Comparison of ENCODE assay signal across 21 cellular contexts in the genomic region with DNA sequence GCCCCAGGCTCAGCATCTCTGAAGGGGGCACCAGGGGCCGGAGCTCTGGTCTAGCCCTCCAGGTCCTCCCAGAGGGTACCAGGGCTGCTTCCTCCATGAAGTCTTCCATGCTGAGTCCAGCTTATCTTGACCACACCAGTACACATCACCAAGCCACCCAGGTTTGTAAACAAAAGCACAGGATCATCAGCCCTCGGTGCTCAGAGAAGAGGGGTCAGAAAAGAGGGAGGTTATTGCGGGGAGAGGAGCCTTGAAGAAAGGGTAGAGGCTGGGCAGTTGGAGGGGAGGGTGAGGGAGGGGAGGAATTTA. TPM values are rescaled to one million over a fixed set of nuclear protein-coding genes. Genes with fewer than 3 reads are reported as not detected.
DNase-seq lines count a peak whose midpoint lies in the region; ATAC-seq, FAIRE-seq and TF ChIP-seq lines count a peak whose summit lies in the region.
"Had no signal": no experiment of that assay in that cellular context is flagged by ENCODE, and none has a peak within 500 bp of the region (broad histone marks: within the 10 kb centered on the region; RNA-seq: fewer than 3 reads in every experiment).

No MANE protein-coding gene starts in this region.

- 89 to 91% methylated on average over 3 of the region's 3 CpGs for WGBS in heart right ventricle, 2 donors
- 8% methylated on average over 2 of the region's 3 CpGs for WGBS in K562 (ENCODE audit: insufficient coverage, low coverage, missing lambda C conversion rate)
- WGBS in neuronal stem cell (ENCODE audit: extremely low coverage in 2 of 2, insufficient read length in 2 of 2, insufficient replicate concordance in 1 of 2), 2 donors, result no CpG with 5 or more reads among the region's 3 CpGs
- WGBS in transverse colon (ENCODE audit: low coverage in 1 of 2), 2 donors, result 83 to 100% methylated on average over 1 to 3 of the region's 3 CpGs
- 90 to 94% (median 93%) methylated on average over 3 of the region's 3 CpGs for WGBS in psoas muscle, 3 donors

- H3K27me3 ChIP-seq in left ventricle myocardium inferior (ENCODE audit: low read depth) (no peaks in the 10 kb centered on the region), heart right ventricle (peaks cover 0 to 6% (median 0%) of the 10 kb centered on the region in 7 donors), K562 (ENCODE audit: control insufficient read depth in 2 of 2, insufficient read depth in 2 of 2, low read length in 2 of 2) (no peaks in the 10 kb centered on the region), neuronal stem cell (ENCODE audit: control insufficient read depth in 3 of 3, insufficient read depth in 3 of 3, low read depth in 1 of 3, low read length in 3 of 3) (peaks cover 0 to 11% (median 0%) of the 10 kb centered on the region in 3 experiments), transverse colon (peaks cover 3% of the 10 kb centered on the region), psoas muscle (ENCODE audit: insufficient read depth in 3 of 3, low read length in 2 of 3) (no peaks in the 10 kb centered on the region), tibial artery (no peaks in the 10 kb centered on the region)
- H3K27me3 ChIP-seq: BE2C had no signal

- no peaks in the 10 kb centered on the region for H3K79me2 ChIP-seq in K562 (ENCODE audit: control insufficient read depth, insufficient read depth, low read length)

- no peak overlapping the region for H3K4ac ChIP-seq in neuronal stem cell (ENCODE audit: low read length)

- no peak for TF ChIP-seq EP300 in K562 (IDR thresholded peaks at IDR 0.05; ENCODE audit: low read length)
- TF ChIP-seq EP300 in transverse colon (IDR thresholded peaks at IDR 0.05; ENCODE audit: low read depth), result no peak

- ATAC-seq in heart right ventricle (no peak), K562 (no peak), psoas muscle (no peak)
- ATAC-seq: A549, HepG2 had no signal

- no peak overlapping the region for H2BK120ac ChIP-seq in neuronal stem cell (ENCODE audit: low read depth, low read length)

- H3K9me3 ChIP-seq in left ventricle myocardium inferior (replicated peaks), result no peaks in the 10 kb centered on the region
- H3K9me3 ChIP-seq in heart right ventricle, result no peaks in the 10 kb centered on the region
- no peaks in the 10 kb centered on the region for H3K9me3 ChIP-seq in K562 (replicated peaks; ENCODE audit: control insufficient read depth, insufficient read depth, low read depth, low read length)
- H3K9me3 ChIP-seq in neuronal stem cell (replicated peaks in 1 of 2; ENCODE audit: control insufficient read depth in 2 of 2, insufficient read depth in 1 of 2, low read depth in 1 of 2, low read length in 2 of 2), result no peaks in the 10 kb centered on the region
- no peaks in the 10 kb centered on the region for H3K9me3 ChIP-seq in transverse colon
- H3K9me3 ChIP-seq in psoas muscle, result no peaks in the 10 kb centered on the region
- no peaks in the 10 kb centered on the region for H3K9me3 ChIP-seq in tibial artery
- H3K9me3 ChIP-seq: BE2C had no signal

- no peak overlapping the region for H2AFZ ChIP-seq in K562 (ENCODE audit: low read depth, low read length)
- no peak overlapping the region for H2AFZ ChIP-seq in neuronal stem cell (ENCODE audit: low read length)

- no peak overlapping the region for H3K23ac ChIP-seq in neuronal stem cell (ENCODE audit: low read depth, low read length, poor library complexity)

- H3K18ac ChIP-seq in neuronal stem cell (ENCODE audit: low read length), result peak overlapping the region; percentile 46

- no peak for TF ChIP-seq RAD21 in K562 (CRISPR knock-in tag; conservative IDR thresholded peaks at IDR 0.05 in 1 of 2, IDR thresholded peaks at IDR 0.05 in 1 of 2)

- H2AK5ac ChIP-seq in neuronal stem cell (ENCODE audit: low read depth, low read length), result no peak overlapping the region

- DNase-seq in left ventricle myocardium inferior, result no peak
- DNase-seq in heart right ventricle, result no peak
- DNase-seq in K562 (ENCODE audit: extremely low read depth in 1 of 4, low spot score in 3 of 4), result peak in 2 of 4 experiments; percentile 9 to 10
- no peak for DNase-seq in neuronal stem cell (ENCODE audit: low spot score)
- no peak for DNase-seq in transverse colon
- no peak for DNase-seq in psoas muscle
- DNase-seq in activated effector memory CD4-positive, alpha-beta T cell treated with Interleukin-2 at 50 U/mL for 16 hours, result no peak
- no peak for DNase-seq in tibial artery
- DNase-seq: BE2C; CD4-positive, alpha-beta memory T cell; DND-41; GF-D8; HCEC 1CT; HFFc6 had no signal

- H3K4me1 ChIP-seq in left ventricle myocardium inferior (peaks cover 65% of the 10 kb centered on the region), heart right ventricle (peaks cover 7 to 64% (median 32%) of the 10 kb centered on the region in 9 donors), K562 (replicated peaks in 1 of 2; ENCODE audit: control insufficient read depth in 2 of 2, insufficient read depth in 2 of 2, low read length in 2 of 2) (peaks cover 0 to 36% of the 10 kb centered on the region in 2 experiments; a peak in 3 of 5 replicates), neuronal stem cell (ENCODE audit: control insufficient read depth in 2 of 2, insufficient read depth in 1 of 2, low read depth in 1 of 2, low read length in 2 of 2) (peaks cover 0 to 11% of the 10 kb centered on the region in 2 donors), transverse colon (peaks cover 2 to 32% (median 27%) of the 10 kb centered on the region in 4 donors), psoas muscle (peaks cover 16% of the 10 kb centered on the region), tibial artery (peaks cover 0 to 8% (median 3%) of the 10 kb centered on the region in 4 donors)
- H3K4me1 ChIP-seq: BE2C had no signal

- TF ChIP-seq POLR2A in K562 (conservative IDR thresholded peaks at IDR 0.05) (no peak), transverse colon (IDR thresholded peaks at IDR 0.05) (no peak)

- in situ Hi-C loops in K562 (cut with MboI), result no loop called here
- in situ Hi-C loops in transverse colon (cut with MboI; ENCODE audit: low pct_ligation_motif_present in 1 of 4, low pct_unique_long_range_greater_than_20kb in 1 of 4, low sequenced_read_pairs in 3 of 4), result no loop called here

- H4K20me1 ChIP-seq in K562 (replicated peaks; ENCODE audit: control insufficient read depth, insufficient read depth, low read length), result no peaks in the 10 kb centered on the region

- BruUV-seq in K562 (replicated peaks; lab: Mats Ljungman, UMichigan), result no TSS peak

- no peak overlapping the region for H2BK15ac ChIP-seq in neuronal stem cell (ENCODE audit: low read length)

- no peak overlapping the region for H3K4me2 ChIP-seq in K562 (ENCODE audit: insufficient read depth, low read length)
- no peak overlapping the region for H3K4me2 ChIP-seq in neuronal stem cell (ENCODE audit: insufficient read depth, low read length, poor library complexity, severe bottlenecking)
- H3K4me2 ChIP-seq: A549 had no signal

- H2BK5ac ChIP-seq in neuronal stem cell (ENCODE audit: low read length), result no peak overlapping the region

- no peak overlapping the region for H4K91ac ChIP-seq in neuronal stem cell (ENCODE audit: low read depth, low read length, poor library complexity)

- H3K4me3 ChIP-seq in left ventricle myocardium inferior (no peak overlapping the region), heart right ventricle (no peak overlapping the region), K562 (no peak overlapping the region), neuronal stem cell (ENCODE audit: low read length in 2 of 2) (no peak overlapping the region), transverse colon (no peak overlapping the region), psoas muscle (no peak overlapping the region), tibial artery (no peak overlapping the region)
- H3K4me3 ChIP-seq: A549 had no signal

- H4K8ac ChIP-seq in neuronal stem cell (ENCODE audit: low read depth, low read length), result no peak overlapping the region

- intact Hi-C loops in left ventricle myocardium inferior (cut with micrococcal nuclease) (loop anchor here (10.0 kb wide), 1 partner anchor 121 kb away; no protein-coding TSS in a partner anchor), heart right ventricle (cut with DNase I) (loop anchor here in 6 of 10 donors (5.0 to 10.0 kb wide), 5 partner anchors 37 to 191 kb away; a partner anchor contains a TSS), K562 (cut with micrococcal nuclease) (no loop called here), transverse colon (cut with DNase I; ENCODE audit: low total_unique reads) (no loop called here), psoas muscle (cut with DNase I) (no loop called here), tibial artery (cut with DNase I; ENCODE audit: low total_unique reads) (no loop called here)

- no peaks in the 10 kb centered on the region for H3K9me1 ChIP-seq in K562 (ENCODE audit: control insufficient read depth, insufficient read depth, low read length)

- POLR2A ChIA-PET in K562 (lab: Yijun Ruan, JAX), result interaction anchor here (0.6 to 1.1 kb wide), 3 partner anchors 20 to 38 kb away, joined by 3 to 4 read pairs (median 3); no protein-coding TSS in a partner anchor

- CTCF ChIA-PET in K562 (lab: Yijun Ruan, JAX; ENCODE audit: low intra/inter-chr PET ratio), result no interaction called here

- H3K27ac ChIP-seq in left ventricle myocardium inferior (replicated peaks), result peak overlapping the region; percentile 71
- peak overlapping the region in 2 of 10 donors; percentile 1 to 30 for H3K27ac ChIP-seq in heart right ventricle
- no peak overlapping the region for H3K27ac ChIP-seq in K562 (ENCODE audit: extremely low read depth, low read depth, low read length)
- H3K27ac ChIP-seq in neuronal stem cell (replicated peaks; ENCODE audit: low read length), result no peak overlapping the region
- peak overlapping the region in 3 of 4 donors; percentile 25 to 82 (median 78) for H3K27ac ChIP-seq in transverse colon
- no peak overlapping the region for H3K27ac ChIP-seq in psoas muscle
- no peak overlapping the region for H3K27ac ChIP-seq in tibial artery
- H3K27ac ChIP-seq: A549, C4-2B had no signal

- H3K9ac ChIP-seq in K562 (ENCODE audit: insufficient read depth in 1 of 2, low read depth in 2 of 2, low read length in 2 of 2) (no peak overlapping the region), neuronal stem cell (ENCODE audit: low read depth, low read length, poor library complexity) (no peak overlapping the region)

- no peak for TF ChIP-seq CTCF in left ventricle myocardium inferior (IDR thresholded peaks at IDR 0.05; ENCODE audit: borderline replicate concordance)
- TF ChIP-seq CTCF in heart right ventricle (IDR thresholded peaks at IDR 0.05), result no peak
- TF ChIP-seq CTCF in K562 (IDR thresholded peaks at IDR 0.05 in 2 of 3, conservative IDR thresholded peaks at IDR 0.05 in 1 of 3; ENCODE audit: insufficient read depth in 2 of 3, low read depth in 1 of 3, low read length in 3 of 3), result no peak
- TF ChIP-seq CTCF in transverse colon (IDR thresholded peaks at IDR 0.05), result no peak
- no peak for TF ChIP-seq CTCF in psoas muscle (IDR thresholded peaks at IDR 0.05)
- no peak for TF ChIP-seq CTCF in tibial artery (IDR thresholded peaks at IDR 0.05)

- H2BK12ac ChIP-seq in neuronal stem cell (ENCODE audit: low read length), result no peak overlapping the region

- no peaks in the 10 kb centered on the region for H3K79me1 ChIP-seq in neuronal stem cell (ENCODE audit: low read depth, low read length)

- H3K14ac ChIP-seq in neuronal stem cell (ENCODE audit: low read length), result no peak overlapping the region

- FAIRE-seq in K562 (lab: Jason Lieb, UNC), result no peak
- FAIRE-seq: A549, GM19239, H1, HepG2, HTR-8/SVneo had no signal

- H3K36me3 ChIP-seq in left ventricle myocardium inferior, result no peaks in the 10 kb centered on the region
- H3K36me3 ChIP-seq in heart right ventricle, result no peaks in the 10 kb centered on the region
- H3K36me3 ChIP-seq in K562 (ENCODE audit: control insufficient read depth, insufficient read depth, low read length), result no peaks in the 10 kb centered on the region
- H3K36me3 ChIP-seq in neuronal stem cell (replicated peaks in 1 of 2; ENCODE audit: control insufficient read depth in 2 of 2, insufficient read depth in 2 of 2, low read length in 2 of 2), result no peaks in the 10 kb centered on the region
- no peaks in the 10 kb centered on the region for H3K36me3 ChIP-seq in transverse colon
- H3K36me3 ChIP-seq in psoas muscle (ENCODE audit: insufficient read depth in 1 of 2, low read depth in 1 of 2), result no peaks in the 10 kb centered on the region
- no peaks in the 10 kb centered on the region for H3K36me3 ChIP-seq in tibial artery
- H3K36me3 ChIP-seq: BE2C had no signal

RNA-seq across cellular contexts. Expression of a gene that starts 23.9 kb away (rescaled TPM):
- total RNA-seq in left ventricle myocardium inferior, result 253 TPM
- 100 to 1,000 TPM; 101 to 274 (median 171) TPM for total RNA-seq in heart right ventricle
- polyA plus RNA-seq in heart right ventricle, result 100 to 1,000 TPM; 211 to 245 TPM
- total RNA-seq in K562 (2011; cell fraction: chromatin; rRNA removed; ENCODE audit: low replicate concordance), result 3.5 and 8.8 TPM in 2 replicates
- 9.5 and 9.6 TPM in 2 replicates for total RNA-seq in K562 (2011; cell fraction: nucleolus; rRNA removed)
- 8.4 and 15.0 TPM in 2 replicates for total RNA-seq in K562 (2011; cell fraction: nucleoplasm; rRNA removed)
- total RNA-seq in K562 (2014; rRNA removed), result 3.1 and 9.0 TPM in 2 replicates
- total RNA-seq in K562 (2014; rRNA removed; fragmentation: Illumina TruSeq; extraction: Trizol), result 2.8 and 4.1 TPM in 2 replicates
- total RNA-seq in K562 (2015; rRNA removed; fragmentation: Illumina TruSeq; extraction: Trizol), result 3.6 and 4.2 TPM in 2 replicates
- total RNA-seq in K562 (2021), result 6.7 and 6.9 TPM in 2 replicates
- 8.7 and 12.6 TPM in 2 replicates for polyA plus RNA-seq in K562 (2011; rRNA removed)
- polyA plus RNA-seq in K562 (2011; cell fraction: cytosol; rRNA removed), result 8.5 and 20.6 TPM in 2 replicates
- polyA plus RNA-seq in K562 (2011; cell fraction: nucleus; rRNA removed), result 12.3 and 20.4 TPM in 2 replicates
- polyA plus RNA-seq in K562 (2012), result 3.2 and 4.3 TPM in 2 replicates
- polyA plus RNA-seq in K562 (2014; fragmentation: Illumina TruSeq; extraction: Trizol), result 7.8 and 8.6 TPM in 2 replicates
- under 1 TPM; 0.18 to 0.45 TPM for polyA plus RNA-seq in K562 (2014; fragmentation: Nextera tagmentation; extraction: Ambion mirVana)
- polyA plus RNA-seq in K562 (2014; rRNA removed), result 5.4 and 6.7 TPM in 2 replicates
- polyA minus RNA-seq in K562 (2011; rRNA and poly(A)+ RNA removed), result 6.1 and 10.7 TPM in 2 replicates
- polyA minus RNA-seq in K562 (2011; cell fraction: cytosol; rRNA and poly(A)+ RNA removed), result 3.5 and 6.3 TPM in 2 replicates
- 2.7 and 2.8 TPM in 2 replicates for polyA minus RNA-seq in K562 (2011; cell fraction: nucleus; rRNA and poly(A)+ RNA removed)
- 0.47 TPM for polyA plus RNA-seq in neuronal stem cell (2013, experiment 1 of 2)
- 0.46 TPM for polyA plus RNA-seq in neuronal stem cell (2013, experiment 2 of 2)
- 10 to 100 TPM; 21.3 to 98.3 (median 28.4) TPM for total RNA-seq in transverse colon
- 100 to 1,000 TPM in 2 of 4 donors, 10 to 100 TPM in 2; 76.1 to 229 (median 110) TPM for total RNA-seq in psoas muscle
- 100 to 1,000 TPM in 1 of 3 donors, 10 to 100 TPM in 2; 75.0 to 130 (median 97.8) TPM for polyA plus RNA-seq in psoas muscle
- total RNA-seq: CD4-positive, alpha-beta memory T cell; HepG2 had no signal
- polyA plus RNA-seq: CD4-positive, alpha-beta memory T cell; HepG2 had no signal

RNA-seq across cellular contexts. Expression of a gene that starts 28.2 kb away (rescaled TPM):
- total RNA-seq in left ventricle myocardium inferior (not detected), heart right ventricle (not detected), K562 (2014; rRNA removed) (0.61 TPM in 1 of 2 replicates, not detected in the other), K562 (2014; rRNA removed; fragmentation: Illumina TruSeq; extraction: Trizol) (not detected in 2 replicates), K562 (2015; rRNA removed; fragmentation: Illumina TruSeq; extraction: Trizol) (not detected in 2 replicates), K562 (2021) (not detected in 2 replicates), transverse colon (not detected), psoas muscle (not detected)
- polyA plus RNA-seq in heart right ventricle (not detected), K562 (2011; rRNA removed) (not detected in 2 replicates), K562 (2014; fragmentation: Illumina TruSeq; extraction: Trizol) (not detected in 2 replicates), K562 (2014; fragmentation: Nextera tagmentation; extraction: Ambion mirVana) (not detected), K562 (2014; rRNA removed) (not detected in 2 replicates), psoas muscle (under 1 TPM in 2 of 3 donors, not detected in 1; 0.03 to 0.16 TPM)
- not detected in 2 replicates for total RNA-seq in K562 (2011; cell fraction: chromatin; rRNA removed; ENCODE audit: low replicate concordance)
- total RNA-seq in K562 (2011; cell fraction: nucleolus; rRNA removed), result not detected in 2 replicates
- not detected in 2 replicates for total RNA-seq in K562 (2011; cell fraction: nucleoplasm; rRNA removed)
- polyA plus RNA-seq in K562 (2011; cell fraction: cytosol; rRNA removed), result not detected in 2 replicates
- 0.25 TPM in 1 of 2 replicates, not detected in the other for polyA plus RNA-seq in K562 (2011; cell fraction: nucleus; rRNA removed)
- polyA plus RNA-seq in K562 (2012), result not detected in 2 replicates
- not detected in 2 replicates for polyA minus RNA-seq in K562 (2011; rRNA and poly(A)+ RNA removed)
- polyA minus RNA-seq in K562 (2011; cell fraction: cytosol; rRNA and poly(A)+ RNA removed), result not detected in 2 replicates
- polyA minus RNA-seq in K562 (2011; cell fraction: nucleus; rRNA and poly(A)+ RNA removed), result not detected in 2 replicates
- polyA plus RNA-seq in neuronal stem cell (2013, experiment 1 of 2), result 0.39 TPM
- 0.08 TPM for polyA plus RNA-seq in neuronal stem cell (2013, experiment 2 of 2)
- total RNA-seq: CD4-positive, alpha-beta memory T cell; HepG2; HFFc6 had no signal
- polyA plus RNA-seq: A549; AG04450; CD4-positive, alpha-beta memory T cell; HepG2 had no signal

Comparison
In these comparisons a context has a peak if more than half of its experiments do, and no peak if none do; other contexts are left out.
1. H3K27ac ChIP-seq: peak in left ventricle myocardium inferior (single experiment) and transverse colon (3 of 4); none in K562 (single experiment), neuronal stem cell (single experiment), psoas muscle (single experiment) and tibial artery (0 of 2).
2. intact Hi-C loops: an anchor here in left ventricle myocardium inferior (10.0 kb wide) and heart right ventricle (5.0 to 10.0 kb wide); none called in K562, transverse colon, psoas muscle and tibial artery.